ENCODE assay signal across 18 cellular contexts in the genomic region with DNA sequence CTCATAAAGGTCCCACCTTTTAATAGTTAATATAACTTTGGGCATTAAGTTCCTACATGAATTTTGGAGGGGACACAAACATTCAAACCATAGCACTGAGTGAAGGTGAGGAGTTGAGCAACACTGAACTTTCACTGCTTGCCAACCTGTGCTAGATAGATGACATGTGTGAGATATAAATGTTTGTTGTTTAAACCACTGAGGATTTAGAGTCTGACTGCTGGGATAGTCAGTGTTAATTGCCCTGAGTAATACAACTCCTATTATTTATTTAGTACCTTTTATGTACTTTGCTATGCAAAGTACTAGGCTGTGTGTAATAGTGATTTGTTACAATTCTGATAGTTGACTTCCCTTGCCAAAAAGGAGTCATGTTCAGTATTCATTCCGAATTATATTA. TPM values are rescaled to one million over a fixed set of nuclear protein-coding genes. Genes with fewer than 3 reads are reported as not detected.
A peak's percentile ranks its signal among the peaks of the same experiment; 100 is the strongest.
DNase-seq lines count a peak whose midpoint lies in the region; ATAC-seq and TF ChIP-seq lines count a peak whose summit lies in the region.
"Had no signal": no experiment of that assay in that cellular context is flagged by ENCODE, and none has a peak within 500 bp of the region (broad histone marks: within the 10 kb centered on the region; RNA-seq: fewer than 3 reads in every experiment).

No MANE protein-coding gene starts in this region.

- H3K27me3 ChIP-seq in RWPE2 (ENCODE audit: insufficient read depth, poor library complexity, severe bottlenecking) (no peaks in the 10 kb centered on the region), mammary epithelial cell (ENCODE audit: insufficient read depth, low read length) (no peaks in the 10 kb centered on the region), foreskin keratinocyte (no peaks in the 10 kb centered on the region)

- H3K36me3 ChIP-seq in RWPE2 (ENCODE audit: low read depth) (no peaks in the 10 kb centered on the region), mammary epithelial cell (ENCODE audit: insufficient read depth, low read length) (no peaks in the 10 kb centered on the region)

- no peaks in the 10 kb centered on the region for H4K20me1 ChIP-seq in mammary epithelial cell (ENCODE audit: insufficient read depth, low read length)

- DNase-seq in RWPE2 (ENCODE audit: low spot score), result no peak
- peak; percentile 32 for DNase-seq in mammary epithelial cell
- DNase-seq in foreskin keratinocyte, result no peak
- DNase-seq in progenitor cell of endocrine pancreas (ENCODE audit: low spot score, unreplicated experiment), result no peak
- DNase-seq in DMS79 treated with DMSO at 0.1 percent for 48 hours (lab: John Stamatoyannopoulos, UW), result no peak
- no peak for DNase-seq in NCI-H510A (lab: John Stamatoyannopoulos, UW)
- DNase-seq in effector CD4-positive, alpha-beta T cell, result no peak
- DNase-seq in activated T-cell treated with anti-CD3 and anti-CD28 coated beads, Interleukin-2, amount 50 U/mL, for 4 hours, result no peak
- DNase-seq: ACHN; C1 segment of cervical spinal cord; CD8-positive, alpha-beta memory T cell; HFFc6; KG1; NCI-H1417; NCI-H187; NCI-H2107; NCI-H2227 treated with DMSO at 0.1 percent for 48 hours; NCI-H524 had no signal

- in situ Hi-C loops in mammary epithelial cell (cut with MboI; ENCODE audit: low sequenced_read_pairs in 2 of 2), result no loop called here

- H3K27me3 Mint-ChIP-seq in progenitor cell of endocrine pancreas, result no peaks in the 10 kb centered on the region
- H3K27me3 Mint-ChIP-seq in activated T-cell treated with anti-CD3 and anti-CD28 coated beads, Interleukin-2, amount 50 U/mL, for 4 hours (ENCODE audit: low read depth), result no peaks in the 10 kb centered on the region
- H3K27me3 Mint-ChIP-seq: CD8-positive, alpha-beta memory T cell had no signal

- H3K9me3 Mint-ChIP-seq in progenitor cell of endocrine pancreas (ENCODE audit: low read depth), result no peaks in the 10 kb centered on the region
- H3K9me3 Mint-ChIP-seq in activated T-cell treated with anti-CD3 and anti-CD28 coated beads, Interleukin-2, amount 50 U/mL, for 4 hours, result no peaks in the 10 kb centered on the region
- H3K9me3 Mint-ChIP-seq: CD8-positive, alpha-beta memory T cell; HFFc6 had no signal

- intact Hi-C loops in mammary epithelial cell (cut with micrococcal nuclease), result no loop called here

- no peak overlapping the region for H2AFZ ChIP-seq in mammary epithelial cell (ENCODE audit: low read depth, low read length)

- H3K27ac ChIP-seq in RWPE2 (ENCODE audit: poor library complexity, severe bottlenecking) (no peak overlapping the region), mammary epithelial cell (ENCODE audit: insufficient read depth, low read depth, low read length) (no peak overlapping the region), foreskin keratinocyte (peak overlapping the region; percentile 83)

- ATAC-seq in RWPE2 (ENCODE audit: low read depth) (peak; percentile 62), foreskin keratinocyte (peak; percentile 36)
- no peak for ATAC-seq in activated T-cell treated with anti-CD3 and anti-CD28 coated beads, Interleukin-2, amount 50 U/mL, for 4 hours

- H3K9ac ChIP-seq in mammary epithelial cell (ENCODE audit: insufficient read depth, low read length), result no peak overlapping the region

- dilution Hi-C loops in mammary epithelial cell (cut with HindIII; ENCODE audit: low sequenced_read_pairs), result no loop called here

- no TSS peak for BruUV-seq in mammary epithelial cell (replicated peaks; lab: Mats Ljungman, UMichigan)

- CTCF ChIA-PET in mammary epithelial cell (lab: Charles Lee; ENCODE audit: low non-redundant PET), result interaction anchor here (0.6 kb wide), 1 partner anchor 141 kb away, joined by 3 read pairs; no protein-coding TSS in a partner anchor

- TF ChIP-seq CTCF in RWPE2 (IDR thresholded peaks at IDR 0.05; ENCODE audit: poor library complexity, severe bottlenecking) (no peak), mammary epithelial cell (conservative IDR thresholded peaks at IDR 0.05 in 1 of 2, IDR thresholded peaks at IDR 0.05 in 1 of 2; ENCODE audit: extremely low read depth in 1 of 2, insufficient read depth in 1 of 2, low read depth in 1 of 2, low read length in 2 of 2) (no peak), foreskin keratinocyte (conservative IDR thresholded peaks at IDR 0.05) (no peak), progenitor cell of endocrine pancreas (IDR thresholded peaks at IDR 0.05; ENCODE audit: unreplicated experiment) (no peak)

- H3K4me3 ChIP-seq in RWPE2 (ENCODE audit: severe bottlenecking) (no peak overlapping the region), mammary epithelial cell (replicated peaks in 1 of 3; ENCODE audit: insufficient read depth in 1 of 3, low read depth in 2 of 3, low read length in 3 of 3) (no peak overlapping the region)

- H3K4me2 ChIP-seq in mammary epithelial cell (ENCODE audit: insufficient read depth, low read depth, low read length), result no peak overlapping the region

- no peak overlapping the region for H3K4me3 Mint-ChIP-seq in progenitor cell of endocrine pancreas (ENCODE audit: low read depth)
- no peak overlapping the region for H3K4me3 Mint-ChIP-seq in activated T-cell treated with anti-CD3 and anti-CD28 coated beads, Interleukin-2, amount 50 U/mL, for 4 hours
- H3K4me3 Mint-ChIP-seq: CD8-positive, alpha-beta memory T cell; HFFc6 had no signal

- H3K9me3 ChIP-seq in RWPE2 (ENCODE audit: severe bottlenecking), result no peaks in the 10 kb centered on the region
- H3K9me3 ChIP-seq in mammary epithelial cell (replicated peaks; ENCODE audit: insufficient read depth, low read length), result no peaks in the 10 kb centered on the region

- H3K36me3 Mint-ChIP-seq in progenitor cell of endocrine pancreas (ENCODE audit: insufficient read depth), result no peaks in the 10 kb centered on the region
- H3K36me3 Mint-ChIP-seq in activated T-cell treated with anti-CD3 and anti-CD28 coated beads, Interleukin-2, amount 50 U/mL, for 4 hours (ENCODE audit: insufficient read depth), result peaks cover 5% of the 10 kb centered on the region

- peak overlapping the region; percentile 10 for H3K27ac Mint-ChIP-seq in progenitor cell of endocrine pancreas
- H3K27ac Mint-ChIP-seq: CD8-positive, alpha-beta memory T cell; HFFc6 had no signal

- no peaks in the 10 kb centered on the region for H3K79me2 ChIP-seq in mammary epithelial cell (ENCODE audit: insufficient read depth, low read length)

- WGBS in mammary epithelial cell (ENCODE audit: low coverage, missing lambda C conversion rate), result no CpG with 5 or more reads among the region's 1 CpG

- no peaks in the 10 kb centered on the region for H3K4me1 Mint-ChIP-seq in progenitor cell of endocrine pancreas (ENCODE audit: low read depth)
- no peaks in the 10 kb centered on the region for H3K4me1 Mint-ChIP-seq in activated T-cell treated with anti-CD3 and anti-CD28 coated beads, Interleukin-2, amount 50 U/mL, for 4 hours (ENCODE audit: low read depth)
- H3K4me1 Mint-ChIP-seq: CD8-positive, alpha-beta memory T cell had no signal

- H3K4me1 ChIP-seq in RWPE2 (ENCODE audit: insufficient read depth, poor library complexity, severe bottlenecking), result peaks cover 15% of the 10 kb centered on the region
- peaks cover 19% of the 10 kb centered on the region for H3K4me1 ChIP-seq in mammary epithelial cell (ENCODE audit: insufficient read depth, low read length)
- peaks cover 23% of the 10 kb centered on the region for H3K4me1 ChIP-seq in foreskin keratinocyte

RNA-seq across cellular contexts. Expression of a gene that starts 32.4 kb away (rescaled TPM):
- total RNA-seq in mammary epithelial cell (100 to 1,000 TPM; 167 to 239 TPM), foreskin keratinocyte (98.8 and 99.6 TPM in 2 replicates), progenitor cell of endocrine pancreas (62.7 and 65.0 TPM in 2 replicates)
- polyA plus RNA-seq in mammary epithelial cell (186 TPM), foreskin keratinocyte (32.4 and 36.5 TPM in 2 replicates)
- 497 TPM for polyA minus RNA-seq in mammary epithelial cell
- 100 to 1,000 TPM in 2 of 3 donors, 10 to 100 TPM in 1; 85.9 to 104 (median 103) TPM for total RNA-seq in activated T-cell treated with anti-CD3 and anti-CD28 coated beads, Interleukin-2, amount 50 U/mL, for 4 hours

Comparison
In these comparisons a context has a peak if more than half of its experiments do, and no peak if none do; other contexts are left out.
1. ATAC-seq: peak in RWPE2 (single experiment) and foreskin keratinocyte (single experiment); none in activated T-cell treated with anti-CD3 and anti-CD28 coated beads, Interleukin-2, amount 50 U/mL, for 4 hours (0 of 2).